ENCODE assay signal across 8 cellular contexts in genomic region chr7:100166966-100167911, GRCh38. TPM values are rescaled to one million over a fixed set of nuclear protein-coding genes. Genes with fewer than 3 reads are reported as not detected.
DNase-seq lines count a peak whose midpoint lies in the region; ATAC-seq and TF ChIP-seq lines count a peak whose summit lies in the region.

No MANE protein-coding gene starts in this region.

- CTCF ChIA-PET in mammary epithelial cell (lab: Charles Lee; ENCODE audit: low non-redundant PET) = no interaction called here

- H3K36me3 ChIP-seq in left ventricle myocardium inferior (no peaks in the 10 kb centered on the region), mammary epithelial cell (ENCODE audit: insufficient read depth, low read length) (no peaks in the 10 kb centered on the region), mucosa of stomach (ENCODE audit: control insufficient read depth, insufficient read depth, low read length) (no peaks in the 10 kb centered on the region)

- peak overlapping the region; percentile 77 for H3K4me2 ChIP-seq in mammary epithelial cell (ENCODE audit: insufficient read depth, low read depth, low read length)

- H3K9ac ChIP-seq in mammary epithelial cell (ENCODE audit: insufficient read depth, low read length) = no peak overlapping the region
- peak overlapping the region; percentile 44 for H3K9ac ChIP-seq in mucosa of stomach (ENCODE audit: low read length)

- in situ Hi-C loops in mammary epithelial cell (cut with MboI; ENCODE audit: low sequenced_read_pairs in 2 of 2) = no loop called here

- dilution Hi-C loops in mammary epithelial cell (cut with HindIII; ENCODE audit: low sequenced_read_pairs) = no loop called here

- peaks cover 32% of the 10 kb centered on the region for H3K4me1 ChIP-seq in left ventricle myocardium inferior
- H3K4me1 ChIP-seq in mammary epithelial cell (ENCODE audit: insufficient read depth, low read length) = peaks cover 22% of the 10 kb centered on the region
- peaks cover 31% of the 10 kb centered on the region for H3K4me1 ChIP-seq in mucosa of stomach (ENCODE audit: control insufficient read depth, insufficient read depth, low read length)

- H3K4me3 ChIP-seq in left ventricle myocardium inferior = peak overlapping the region; percentile 62
- H3K4me3 ChIP-seq in mammary epithelial cell (replicated peaks in 1 of 3; ENCODE audit: insufficient read depth in 1 of 3, low read depth in 2 of 3, low read length in 3 of 3) = peak overlapping the region in 1 of 3 experiments; percentile 53
- H3K4me3 ChIP-seq in mucosa of stomach (ENCODE audit: low read length) = peak overlapping the region; percentile 34

- intact Hi-C loops in left ventricle myocardium inferior (cut with micrococcal nuclease) = no loop called here
- intact Hi-C loops in Right ventricle myocardium superior (cut with DNase I) = no loop called here
- intact Hi-C loops in mammary epithelial cell (cut with micrococcal nuclease) = loop anchor here (10.0 kb wide), 1 partner anchor 1062 kb away; no protein-coding TSS in a partner anchor

- no peak for TF ChIP-seq CTCF in left ventricle myocardium inferior (IDR thresholded peaks at IDR 0.05; ENCODE audit: borderline replicate concordance)
- TF ChIP-seq CTCF in mammary epithelial cell (conservative IDR thresholded peaks at IDR 0.05 in 1 of 2, IDR thresholded peaks at IDR 0.05 in 1 of 2; ENCODE audit: extremely low read depth in 1 of 2, insufficient read depth in 1 of 2, low read depth in 1 of 2, low read length in 2 of 2) = no peak

- H3K27ac ChIP-seq in left ventricle myocardium inferior (replicated peaks) (peak overlapping the region; percentile 77), mammary epithelial cell (ENCODE audit: insufficient read depth, low read depth, low read length) (no peak overlapping the region)

- H3K79me2 ChIP-seq in mammary epithelial cell (ENCODE audit: insufficient read depth, low read length) = no peaks in the 10 kb centered on the region

- ATAC-seq in Right ventricle myocardium superior (ENCODE audit: poor library complexity) (no peak), GM18511 (IDR thresholded peaks at IDR 0.05; ENCODE audit: unreplicated experiment) (no peak)

- no peak for DNase-seq in left ventricle myocardium inferior
- no peak for DNase-seq in Right ventricle myocardium superior
- DNase-seq in mammary epithelial cell = no peak
- no peak for DNase-seq in NCI-H510A (lab: John Stamatoyannopoulos, UW)
- DNase-seq in NCI-H1092 treated with DMSO at 0.1 percent for 48 hours (lab: John Stamatoyannopoulos, UW) = no peak
- DNase-seq in KG1 (lab: John Stamatoyannopoulos, UW) = no peak

- H3K27me3 ChIP-seq in left ventricle myocardium inferior (ENCODE audit: low read depth) (peaks cover 70% of the 10 kb centered on the region), mammary epithelial cell (ENCODE audit: insufficient read depth, low read length) (no peaks in the 10 kb centered on the region), mucosa of stomach (ENCODE audit: control insufficient read depth, insufficient read depth, low read length) (peaks cover 35% of the 10 kb centered on the region)

- 86% methylated on average over 10 of the region's 14 CpGs for WGBS in mammary epithelial cell (ENCODE audit: low coverage, missing lambda C conversion rate)

- H2AFZ ChIP-seq in mammary epithelial cell (ENCODE audit: low read depth, low read length) = peak overlapping the region; percentile 83

- BruUV-seq in mammary epithelial cell (replicated peaks; lab: Mats Ljungman, UMichigan) = no TSS peak

- no peaks in the 10 kb centered on the region for H3K9me3 ChIP-seq in left ventricle myocardium inferior (replicated peaks)
- H3K9me3 ChIP-seq in mammary epithelial cell (replicated peaks; ENCODE audit: insufficient read depth, low read length) = no peaks in the 10 kb centered on the region
- no peaks in the 10 kb centered on the region for H3K9me3 ChIP-seq in mucosa of stomach (ENCODE audit: control insufficient read depth, low read length)

- no peaks in the 10 kb centered on the region for H4K20me1 ChIP-seq in mammary epithelial cell (ENCODE audit: insufficient read depth, low read length)

RNA-seq across cellular contexts. Expression of gene GAL3ST4, which starts 1.2 kb away (rescaled TPM):
- total RNA-seq in left ventricle myocardium inferior (1.5 TPM), Right ventricle myocardium superior (1.7 TPM), mammary epithelial cell (10 to 100 TPM in 1 of 2 donors, 1 to 10 TPM in 1; 2.0 to 10.6 TPM)
- 5.9 TPM for polyA plus RNA-seq in mammary epithelial cell
- polyA minus RNA-seq in mammary epithelial cell = 2.6 TPM

RNA-seq across cellular contexts. Expression of gene TRAPPC14, which starts 8.7 kb away (rescaled TPM):
- total RNA-seq in left ventricle myocardium inferior (7.1 TPM), Right ventricle myocardium superior (7.5 TPM), mammary epithelial cell (10 to 100 TPM; 15.3 to 28.5 TPM)
- 3.0 TPM for polyA plus RNA-seq in mammary epithelial cell
- polyA minus RNA-seq in mammary epithelial cell = 5.3 TPM

RNA-seq across cellular contexts. Expression of gene GPC2, which starts 9.9 kb away (rescaled TPM):
- total RNA-seq in left ventricle myocardium inferior (0.25 TPM), Right ventricle myocardium superior (0.13 TPM), mammary epithelial cell (1 to 10 TPM; 4.0 to 6.4 TPM)
- 0.53 TPM for polyA plus RNA-seq in mammary epithelial cell
- 0.88 TPM for polyA minus RNA-seq in mammary epithelial cell

RNA-seq across cellular contexts. Expression of gene STAG3, which starts 10.5 kb away (rescaled TPM):
- total RNA-seq in left ventricle myocardium inferior (0.74 TPM), Right ventricle myocardium superior (0.94 TPM), mammary epithelial cell (1 to 10 TPM in 1 of 2 donors, under 1 TPM in 1; 0.33 to 2.7 TPM)
- 0.34 TPM for polyA plus RNA-seq in mammary epithelial cell
- polyA minus RNA-seq in mammary epithelial cell = not detected

RNA-seq across cellular contexts. Expression of gene LAMTOR4, which starts 18.5 kb away (rescaled TPM):
- 100 TPM for total RNA-seq in left ventricle myocardium inferior
- 121 TPM for total RNA-seq in Right ventricle myocardium superior
- 10 to 100 TPM; 41.7 to 73.2 TPM for total RNA-seq in mammary epithelial cell
- polyA plus RNA-seq in mammary epithelial cell = 221 TPM
- 25.1 TPM for polyA minus RNA-seq in mammary epithelial cell
